ENCODE assay signal across 2 cellular contexts in the genomic region with DNA sequence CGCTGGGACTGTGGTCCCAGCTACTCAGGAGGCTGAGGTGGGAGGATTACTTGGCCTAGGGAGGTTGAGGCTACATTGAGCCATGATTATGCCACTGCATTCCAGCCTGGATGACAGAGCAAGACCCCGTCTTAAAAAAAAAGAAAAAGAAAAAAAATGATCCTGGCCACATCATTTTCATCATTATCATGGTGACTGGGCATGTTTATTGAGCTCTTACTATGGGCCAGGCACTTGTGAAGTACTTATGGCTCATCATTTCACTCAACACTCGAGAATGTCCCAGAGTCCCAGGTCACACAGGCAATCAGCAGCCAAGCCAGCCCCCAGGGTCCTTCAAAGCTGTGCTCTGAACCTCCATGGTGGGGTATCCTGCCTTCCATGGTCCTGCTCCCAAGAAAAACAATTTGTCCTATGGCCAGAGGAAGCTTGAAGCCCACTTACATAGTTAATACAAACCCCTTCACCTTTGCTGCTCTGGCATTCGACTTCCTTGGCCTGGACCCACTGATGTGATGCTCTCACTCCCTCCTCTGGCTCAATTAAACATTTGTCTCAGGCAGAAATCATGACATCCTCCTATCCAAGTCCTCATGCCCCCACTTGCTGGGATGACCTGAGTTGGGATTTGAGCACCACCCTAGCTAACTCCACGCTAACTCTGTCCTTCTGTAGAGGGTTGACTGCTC.
TF ChIP-seq lines count a peak whose summit lies in the region.

No MANE protein-coding gene starts in this region.

TF ChIP-seq in A549, 52 proteins besides CTCF, POLR2A, EP300 and RAD21:
- peak; percentile 62 for TF ChIP-seq NFE2L2 (conservative IDR thresholded peaks at IDR 0.05; ENCODE audit: low read length)
- TF ChIP-seq NPAS2 (CRISPR knock-in tag; IDR thresholded peaks at IDR 0.05; ENCODE audit: borderline replicate concordance): no peak
TF ChIP-seq in A549: peak in this region for 1.

TF ChIP-seq in H1, 55 proteins besides CTCF, POLR2A, EP300 and RAD21:
- TF ChIP-seq PHF8 (conservative IDR thresholded peaks at IDR 0.05; ENCODE audit: low read depth, low read length) (no peak), FOSL1 (IDR thresholded peaks at IDR 0.05; ENCODE audit: insufficient read depth, low read depth, low read length) (no peak), GTF2F1 (IDR thresholded peaks at IDR 0.05; ENCODE audit: borderline replicate concordance, low read depth, low read length) (no peak), KDM1A (IDR thresholded peaks at IDR 0.05; ENCODE audit: borderline replicate concordance, low read length) (no peak), KDM5A (IDR thresholded peaks at IDR 0.05; ENCODE audit: low read length) (no peak), JUN (IDR thresholded peaks at IDR 0.05; ENCODE audit: low read depth, low read length) (no peak), SAP30 (IDR thresholded peaks at IDR 0.05; ENCODE audit: insufficient read depth, insufficient replicate concordance, low read length) (no peak), RFX5 (IDR thresholded peaks at IDR 0.05; ENCODE audit: borderline replicate concordance, low read depth, low read length) (no peak), SUZ12 (IDR thresholded peaks at IDR 0.05; ENCODE audit: low read length) (no peak), SRF (IDR thresholded peaks at IDR 0.05; ENCODE audit: low read depth, low read length) (no peak), CHD2 (IDR thresholded peaks at IDR 0.05; ENCODE audit: low read length) (no peak), EZH2 (IDR thresholded peaks at IDR 0.05; ENCODE audit: low read depth, low read length, severe bottlenecking) (no peak), HDAC2 (IDR thresholded peaks at IDR 0.05; ENCODE audit: borderline replicate concordance in 1 of 2, low read depth in 2 of 2, low read length in 2 of 2) (no peak), RNF2 (IDR thresholded peaks at IDR 0.05; ENCODE audit: borderline replicate concordance, low read depth, low read length, missing control alignments, poor library complexity, severe bottlenecking) (no peak)
